In genomic region chr9:36718612-36719011, GRCh38 we compare ENCODE assay signal across 25 cellular contexts.
DNase-seq lines count a peak whose midpoint lies in the region; ATAC-seq, FAIRE-seq and TF ChIP-seq lines count a peak whose summit lies in the region.
"Had no signal": no experiment of that assay in that cellular context is flagged by ENCODE, and none has a peak within 500 bp of the region (broad histone marks: within the 10 kb centered on the region; RNA-seq: fewer than 3 reads in every experiment).

No MANE protein-coding gene starts in this region.

- TF ChIP-seq RAD21 in H1 (IDR thresholded peaks at IDR 0.05 in 1 of 2, conservative IDR thresholded peaks at IDR 0.05 in 1 of 2; ENCODE audit: low read depth in 2 of 2, low read length in 2 of 2), result no peak

- H3K27me3 ChIP-seq in BLaER1, result no peaks in the 10 kb centered on the region
- H3K27me3 ChIP-seq in H1 (replicated peaks in 1 of 4; ENCODE audit: control insufficient read depth in 3 of 4, extremely low read depth in 1 of 4, insufficient read depth in 3 of 4, low read length in 3 of 4), result no peaks in the 10 kb centered on the region

- no peak for ATAC-seq in HG03025 (IDR thresholded peaks at IDR 0.05; ENCODE audit: low FRiP score, unreplicated experiment)
- ATAC-seq: A549, GM12878 had no signal

- H3K4me3 ChIP-seq in BLaER1 (no peak overlapping the region), OCI-LY7 (ENCODE audit: low read depth, low read length, poor library complexity, severe bottlenecking) (no peak overlapping the region), H1 (ENCODE audit: extremely low read depth in 1 of 4, insufficient read depth in 2 of 4, low read depth in 3 of 4, low read length in 4 of 4) (no peak overlapping the region)
- H3K4me3 ChIP-seq: A549, GM12878 had no signal

- H2BK5ac ChIP-seq in H1 (ENCODE audit: low read depth, low read length), result no peak overlapping the region

- H3K4me2 ChIP-seq in BLaER1 (peak overlapping the region; percentile 34), OCI-LY7 (ENCODE audit: low read length) (no peak overlapping the region), H1 (ENCODE audit: insufficient read depth in 1 of 2, low read depth in 2 of 2, low read length in 2 of 2) (no peak overlapping the region)
- H3K4me2 ChIP-seq: A549 had no signal

- no peaks in the 10 kb centered on the region for H3K23me2 ChIP-seq in H1 (ENCODE audit: low read depth, low read length)

- WGBS in H1 (ENCODE audit: extremely low coverage in 1 of 2, insufficient coverage in 1 of 2, insufficient read length in 1 of 2, insufficient replicate concordance in 2 of 2, low coverage in 1 of 2, low lambda C conversion rate in 2 of 2, missing lambda C conversion rate in 1 of 2), 2 experiments, result 62% methylated on average over 1 of the region's 1 CpG; no CpG with 5 or more reads in 1 of the 2 experiments

- H3K9ac ChIP-seq in BLaER1, result no peak overlapping the region
- H3K9ac ChIP-seq in H1 (replicated peaks in 1 of 4; ENCODE audit: extremely low read depth in 1 of 4, low read depth in 3 of 4, low read length in 3 of 4), result no peak overlapping the region

- no peak overlapping the region for H3K18ac ChIP-seq in H1 (ENCODE audit: extremely low read depth, low read length)

- H3K79me2 ChIP-seq in OCI-LY7 (ENCODE audit: insufficient read depth, low read depth, low read length), result no peaks in the 10 kb centered on the region
- H3K79me2 ChIP-seq in H1 (ENCODE audit: control insufficient read depth in 1 of 2, insufficient read depth in 2 of 2, low read length in 2 of 2), result no peaks in the 10 kb centered on the region

- no peak overlapping the region for H3K23ac ChIP-seq in H1 (ENCODE audit: insufficient read length)

- no peak overlapping the region for H3K4ac ChIP-seq in H1 (replicated peaks; ENCODE audit: insufficient read length, low read depth, low read length)

- peaks cover 7% of the 10 kb centered on the region for H3K4me1 ChIP-seq in BLaER1
- no peaks in the 10 kb centered on the region for H3K4me1 ChIP-seq in OCI-LY7 (ENCODE audit: insufficient read depth, low read length, poor library complexity, severe bottlenecking)
- H3K4me1 ChIP-seq in H1 (replicated peaks in 1 of 4; ENCODE audit: control insufficient read depth in 3 of 4, insufficient read depth in 4 of 4, low read length in 3 of 4), result no peaks in the 10 kb centered on the region
- H3K4me1 ChIP-seq: A549 had no signal

- H2AFZ ChIP-seq in OCI-LY7 (ENCODE audit: low read length) (no peak overlapping the region), H1 (ENCODE audit: low read length) (no peak overlapping the region)

- H4K20me1 ChIP-seq in BLaER1 (no peaks in the 10 kb centered on the region), OCI-LY7 (ENCODE audit: insufficient read depth, low read length) (no peaks in the 10 kb centered on the region), H1 (replicated peaks in 1 of 2; ENCODE audit: control insufficient read depth in 1 of 2, insufficient read depth in 2 of 2, low read length in 2 of 2) (no peaks in the 10 kb centered on the region)

- peak overlapping the region; percentile 32 for H3K14ac ChIP-seq in H1 (ENCODE audit: insufficient read length)

- no peak overlapping the region for H4K8ac ChIP-seq in H1 (ENCODE audit: extremely low read depth, insufficient read depth, low read length)

- peak; percentile 31 for DNase-seq in OCI-LY7 (ENCODE audit: low spot score)
- DNase-seq in H1 (ENCODE audit: low read depth in 1 of 2, low spot score in 2 of 2), result no peak
- no peak for DNase-seq in glutamatergic neuron
- DNase-seq in activated CD4-positive, CD25-positive, alpha-beta regulatory T cell (lab: John Stamatoyannopoulos, UW), result no peak
- DNase-seq: AML-193; C1 segment of cervical spinal cord; CD4-positive, alpha-beta memory T cell; CD4-positive, CD25-positive, alpha-beta regulatory T cell; CD8-positive, alpha-beta memory T cell; COR-L47; DMS 273 treated with DMSO at 0.1 percent for 48 hours; DMS153; DMS53; DMS79; DND-41; EL; GDM1 had no signal

- no peak overlapping the region for H2BK12ac ChIP-seq in H1 (ENCODE audit: low read depth, low read length)

- no peak overlapping the region for H2AK5ac ChIP-seq in H1 (ENCODE audit: low read depth, low read length)

- BruUV-seq in OCI-LY7 (replicated peaks; lab: Mats Ljungman, UMichigan), result no TSS peak

- intact Hi-C loops in OCI-LY7 (cut with micrococcal nuclease; ENCODE audit: unreplicated experiment), result no loop called here

- POLR2A ChIA-PET in OCI-LY7 (lab: Charles Lee), result interaction anchor here (0.7 kb wide), 2 partner anchors 59 to 199 kb away, joined by 3 read pairs; no protein-coding TSS in a partner anchor
- POLR2A ChIA-PET in H1 (lab: Charles Lee; ENCODE audit: partially characterized antibody), result no interaction called here

- no peak overlapping the region for H3K56ac ChIP-seq in H1 (replicated peaks; ENCODE audit: insufficient read length, low read depth, low read length)

- CTCF ChIA-PET in OCI-LY7 (lab: Charles Lee; ENCODE audit: unreplicated experiment), result no interaction called here
- CTCF ChIA-PET in H1 (lab: Charles Lee; ENCODE audit: partially characterized antibody), result interaction anchor here (1.3 kb wide), 1 partner anchor 10 kb away, joined by 5 read pairs; no protein-coding TSS in a partner anchor

- no peak overlapping the region for H4K91ac ChIP-seq in H1 (replicated peaks; ENCODE audit: insufficient read length, low read length)

- no peaks in the 10 kb centered on the region for H3K9me2 ChIP-seq in OCI-LY7 (ENCODE audit: insufficient read depth, low read length)

- H2BK120ac ChIP-seq in H1 (replicated peaks; ENCODE audit: low read depth, low read length), result no peak overlapping the region

- H3K9me3 Mint-ChIP-seq in glutamatergic neuron (ENCODE audit: unreplicated experiment), result no peaks in the 10 kb centered on the region
- H3K9me3 Mint-ChIP-seq: CD14-positive monocyte had no signal

- H3K27me3 Mint-ChIP-seq in glutamatergic neuron (ENCODE audit: unreplicated experiment), result peaks cover 2% of the 10 kb centered on the region

- no peak overlapping the region for H4K5ac ChIP-seq in H1 (ENCODE audit: insufficient read length, low read depth, low read length)

- FAIRE-seq in H1 (lab: Jason Lieb, UNC), result no peak
- FAIRE-seq: A549, GM12878, GM18507 had no signal

- no peak for TF ChIP-seq EP300 in H1 (IDR thresholded peaks at IDR 0.05; ENCODE audit: borderline replicate concordance in 1 of 2, low read depth in 2 of 2, low read length in 2 of 2)

- H3K4me3 Mint-ChIP-seq in glutamatergic neuron (ENCODE audit: unreplicated experiment), result no peak overlapping the region
- H3K4me3 Mint-ChIP-seq: B cell; CD14-positive monocyte; CD4-positive, alpha-beta memory T cell; CD4-positive, CD25-positive, alpha-beta regulatory T cell; CD8-positive, alpha-beta memory T cell had no signal

- H3K36me3 ChIP-seq in BLaER1, result no peaks in the 10 kb centered on the region
- H3K36me3 ChIP-seq in OCI-LY7 (ENCODE audit: insufficient read depth, low read length), result no peaks in the 10 kb centered on the region
- no peaks in the 10 kb centered on the region for H3K36me3 ChIP-seq in H1 (ENCODE audit: control insufficient read depth in 2 of 4, insufficient read depth in 4 of 4, low read length in 3 of 4)

- H3K27ac ChIP-seq in BLaER1 (no peak overlapping the region), OCI-LY7 (ENCODE audit: low read depth, low read length, poor library complexity, severe bottlenecking) (no peak overlapping the region), H1 (ENCODE audit: low read depth, low read length) (no peak overlapping the region)
- H3K27ac ChIP-seq: 22Rv1, A549 had no signal

- no peaks in the 10 kb centered on the region for H3K36me3 Mint-ChIP-seq in glutamatergic neuron (ENCODE audit: unreplicated experiment)
- H3K36me3 Mint-ChIP-seq: CD14-positive monocyte; CD4-positive, alpha-beta memory T cell; CD4-positive, CD25-positive, alpha-beta regulatory T cell had no signal

- H2BK15ac ChIP-seq in H1 (ENCODE audit: low read length), result no peak overlapping the region

- no peak overlapping the region for H3K27ac Mint-ChIP-seq in glutamatergic neuron (ENCODE audit: unreplicated experiment)
- H3K27ac Mint-ChIP-seq: B cell; CD14-positive monocyte; CD4-positive, alpha-beta memory T cell; CD4-positive, CD25-positive, alpha-beta regulatory T cell; CD8-positive, alpha-beta memory T cell had no signal

- TF ChIP-seq CTCF in OCI-LY7 (conservative IDR thresholded peaks at IDR 0.05; ENCODE audit: low read length) (no peak), H1 (IDR thresholded peaks at IDR 0.05; ENCODE audit: control extremely low read depth in 1 of 3, insufficient read depth in 1 of 3, low read depth in 1 of 3, low read length in 3 of 3) (no peak), glutamatergic neuron (IDR thresholded peaks at IDR 0.05; ENCODE audit: partially characterized antibody, unreplicated experiment) (no peak)

- no peak for TF ChIP-seq POLR2A in H1 (IDR thresholded peaks at IDR 0.05; ENCODE audit: control extremely low read depth in 1 of 2, low read depth in 2 of 2, low read length in 2 of 2)

- no peak overlapping the region for H2BK20ac ChIP-seq in H1 (ENCODE audit: low read length)

- H3K79me1 ChIP-seq in H1 (ENCODE audit: low read depth, low read length), result no peaks in the 10 kb centered on the region

- H3K9me3 ChIP-seq in BLaER1 (no peaks in the 10 kb centered on the region), OCI-LY7 (ENCODE audit: low read length) (no peaks in the 10 kb centered on the region), H1 (ENCODE audit: insufficient read depth in 2 of 2, low read depth in 1 of 2, low read length in 1 of 2) (no peaks in the 10 kb centered on the region)
- H3K9me3 ChIP-seq: A549 had no signal

- no peaks in the 10 kb centered on the region for H3K4me1 Mint-ChIP-seq in glutamatergic neuron (ENCODE audit: low read depth, unreplicated experiment)
- H3K4me1 Mint-ChIP-seq: CD14-positive monocyte; CD4-positive, alpha-beta memory T cell; CD4-positive, CD25-positive, alpha-beta regulatory T cell; CD8-positive, alpha-beta memory T cell had no signal

TF ChIP-seq in H1, 55 proteins besides CTCF, POLR2A, EP300 and RAD21 (continues in another document):
- TF ChIP-seq CTBP2 (IDR thresholded peaks at IDR 0.05; ENCODE audit: borderline replicate concordance, insufficient read depth, insufficient read length, low read length) (no peak), EZH2 (IDR thresholded peaks at IDR 0.05; ENCODE audit: low read depth, low read length, severe bottlenecking) (no peak), HDAC2 (IDR thresholded peaks at IDR 0.05; ENCODE audit: borderline replicate concordance in 1 of 2, low read depth in 2 of 2, low read length in 2 of 2) (no peak), JUND (IDR thresholded peaks at IDR 0.05; ENCODE audit: low read length) (no peak), SIRT6 (IDR thresholded peaks at IDR 0.05; ENCODE audit: low read length) (no peak), SRF (IDR thresholded peaks at IDR 0.05; ENCODE audit: low read depth, low read length) (no peak), SUZ12 (IDR thresholded peaks at IDR 0.05; ENCODE audit: low read length) (no peak), TAF1 (IDR thresholded peaks at IDR 0.05; ENCODE audit: low read depth, low read length) (no peak), TAF7 (optimal IDR thresholded peaks at IDR 0.05; ENCODE audit: borderline replicate concordance, low read depth, low read length) (no peak), BACH1 (IDR thresholded peaks at IDR 0.05; ENCODE audit: low read length) (no peak), POLR2AphosphoS5 (IDR thresholded peaks at IDR 0.05; ENCODE audit: low read depth, low read length) (no peak), CEBPB (IDR thresholded peaks at IDR 0.05; ENCODE audit: low read depth, low read length) (no peak)
